ENCODE assay signal across 19 cellular contexts in genomic region chr9:77809552-77809951, GRCh38.
"Had no signal": no experiment of that assay in that cellular context is flagged by ENCODE, and none has a peak within 500 bp of the region (broad histone marks: within the 10 kb centered on the region; RNA-seq: fewer than 3 reads in every experiment).

No MANE protein-coding gene starts in this region.

- H3K4me3 ChIP-seq: breast epithelium, ovary, prostate gland, right atrium auricular region, upper lobe of left lung had no signal

- DNase-seq: activated naive CD4-positive, alpha-beta T cell treated with Interleukin-2 at 50 U/mL for 16 hours; activated naive CD8-positive, alpha-beta T cell treated with anti-CD3 and anti-CD28 coated beads for 36 hours; activated T-cell treated with anti-CD3 and anti-CD28 coated beads, Interleukin-2, amount 50 U/mL, for 4 hours; cerebellar nuclear complex; cortex of kidney; endodermal cell; left ventricle myocardium superior; ovary; stimulated activated CD4-positive, alpha-beta T cell treated with anti-CD3 and anti-CD28 coated beads, Interleukin-12 subunit alpha, Interleukin-12 subunit beta, amount 100 ng/mL, for 4 hours; stimulated activated CD4-positive, alpha-beta T cell treated with anti-CD3 and anti-CD28 coated beads, Interleukin-4, amount 100 ng/mL, for 4 hours; stimulated activated naive CD8-positive, alpha-beta T cell treated with anti-CD3 and anti-CD28 coated beads, Interleukin-15, Interleukin-2, amounts not matched to agents 100 U/mL and 50 U/mL, for 24 hours; T1000; upper lobe of left lung had no signal

- H3K9me3 ChIP-seq: breast epithelium, neutrophil, ovary, prostate gland, right atrium auricular region, upper lobe of left lung had no signal

- H3K27ac ChIP-seq: breast epithelium, foreskin keratinocyte, neutrophil, ovary, prostate gland, right atrium auricular region, upper lobe of left lung had no signal

- H3K27me3 ChIP-seq: breast epithelium, foreskin keratinocyte, neutrophil, ovary, right atrium auricular region, upper lobe of left lung had no signal

- H3K4me1 ChIP-seq: prostate gland had no signal

- H3K36me3 ChIP-seq: breast epithelium, ovary, prostate gland, right atrium auricular region had no signal

- ATAC-seq: activated T-cell treated with anti-CD3 and anti-CD28 coated beads, Interleukin-2, amount 50 U/mL, for 4 hours; left ventricle myocardium superior; stimulated activated naive CD8-positive, alpha-beta T cell treated with anti-CD3 and anti-CD28 coated beads, Interleukin-15, Interleukin-2, amounts not matched to agents 100 U/mL and 50 U/mL, for 24 hours; WTC11 had no signal
